Comparison of ENCODE assay signal across 8 cellular contexts in the genomic region with DNA sequence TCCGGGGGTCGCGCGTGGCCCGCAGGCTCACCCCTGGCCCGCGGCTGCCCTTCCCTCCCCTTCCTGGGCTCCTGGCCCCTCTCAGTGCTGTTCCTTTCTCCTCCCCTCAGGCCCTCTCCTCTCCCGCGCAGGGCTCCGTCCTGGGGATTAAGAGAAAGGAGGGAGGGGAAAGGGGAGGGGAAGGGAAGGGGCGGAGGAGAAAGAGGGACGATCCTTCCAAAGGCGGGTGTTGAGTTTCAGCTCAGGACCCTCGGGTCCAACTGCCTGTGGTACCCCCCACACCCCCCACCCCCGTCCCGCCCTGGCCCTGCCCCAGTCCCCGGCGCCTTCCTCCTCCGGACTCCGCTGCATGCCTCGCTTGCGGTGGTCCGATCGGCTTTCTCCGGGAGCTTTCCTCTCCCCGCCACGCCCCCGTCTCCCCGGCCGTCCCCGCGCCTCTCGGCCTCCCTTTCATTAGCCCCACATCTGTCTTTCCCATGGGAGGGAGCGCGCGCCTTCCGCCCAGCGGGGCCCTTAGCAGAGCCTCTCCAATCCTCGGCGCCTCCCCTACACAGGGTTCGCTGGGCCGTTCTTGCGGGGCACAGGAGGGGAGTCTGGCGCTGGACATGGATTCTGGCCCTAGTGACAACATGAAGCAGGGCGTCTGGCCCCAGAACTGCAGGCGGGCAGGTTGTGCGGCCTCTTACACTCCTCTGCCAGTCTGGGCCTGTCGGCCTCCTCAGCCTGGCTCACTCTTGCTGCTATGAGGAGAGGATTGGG.
DNase-seq lines count a peak whose midpoint lies in the region; ATAC-seq, FAIRE-seq and TF ChIP-seq lines count a peak whose summit lies in the region.

No MANE protein-coding gene starts in this region.

- no peak for ATAC-seq in HG02885 (IDR thresholded peaks at IDR 0.05; ENCODE audit: poor library complexity, unreplicated experiment)

- H3K27ac ChIP-seq in brain microvascular endothelial cell: no peak overlapping the region

- in situ Hi-C loops in brain microvascular endothelial cell (cut with HindIII; ENCODE audit: low pct_ligation_motif_present, low sequenced_read_pairs): no loop called here

- H3K27me3 ChIP-seq in brain microvascular endothelial cell (replicated peaks): peaks cover 9% of the 10 kb centered on the region

- no peak for TF ChIP-seq CTCF in brain microvascular endothelial cell (IDR thresholded peaks at IDR 0.05; ENCODE audit: low read depth, low read length, missing control alignments)

- no peaks in the 10 kb centered on the region for H3K9me3 ChIP-seq in iPS-18c (ENCODE audit: control insufficient read depth, insufficient read depth, low read length)

- H3K4me3 ChIP-seq in brain microvascular endothelial cell (ENCODE audit: low read depth, low read length) (peak overlapping the region; percentile 62), iPS-18c (ENCODE audit: insufficient read depth, low read depth, low read length) (peak overlapping the region; percentile 78), skeletal muscle cell (ENCODE audit: low read depth, low read length) (peak overlapping the region; percentile 51)

- FAIRE-seq in HTR-8/SVneo (lab: Jason Lieb, UNC): no peak

- DNase-seq in HTR-8/SVneo (ENCODE audit: insufficient read length, low spot score) (peak; percentile 24), brain microvascular endothelial cell (no peak), skeletal muscle cell (ENCODE audit: low read depth) (no peak)
- no peak for DNase-seq in stimulated activated CD4-positive, alpha-beta T cell treated with anti-CD3 and anti-CD28 coated beads, Interleukin-15, amount 100 ng/mL, for 24 hours
- DNase-seq in activated CD4-positive, alpha-beta T cell treated with anti-CD3 and anti-CD28 coated beads for 1 hour: no peak
- no peak for DNase-seq in activated CD4-positive, alpha-beta T cell treated with anti-CD3 and anti-CD28 coated beads, Interleukin-2, amount 50 U/mL, for 4 hours

- no peaks in the 10 kb centered on the region for H3K36me3 ChIP-seq in brain microvascular endothelial cell (replicated peaks)
